ENCODE assay signal across 1 cellular context in genomic region chr3:5019411-5020261, GRCh38.
TF ChIP-seq lines count a peak whose summit lies in the region.

No MANE protein-coding gene starts in this region.

TF ChIP-seq in K562, 482 proteins besides CTCF, POLR2A, EP300 and RAD21 (continued from another document and continues in another):
- TF ChIP-seq ZNF639 (CRISPR knock-in tag; conservative IDR thresholded peaks at IDR 0.05 in 1 of 2, IDR thresholded peaks at IDR 0.05 in 1 of 2) (peak in 1 of 2 experiments; percentile 27; a peak in 1 of 4 replicates), TSC22D4 (tag; IDR thresholded peaks at IDR 0.05) (no peak), ZNF512 (tag; IDR thresholded peaks at IDR 0.05) (no peak), ZNF740 (CRISPR knock-in tag; IDR thresholded peaks at IDR 0.05) (no peak; the same call in 1 of the 2 replicates), ZNF740 (tag; IDR thresholded peaks at IDR 0.05) (no peak), CREBBP (IDR thresholded peaks at IDR 0.05; ENCODE audit: low read depth, low read length) (no peak), DMBX1 (CRISPR knock-in tag; IDR thresholded peaks at IDR 0.05; ENCODE audit: borderline replicate concordance) (no peak; the same call in none of the 2 replicates), RFX5 (IDR thresholded peaks at IDR 0.05; ENCODE audit: low read depth, low read length) (no peak), ZBTB1 (CRISPR knock-in tag; IDR thresholded peaks at IDR 0.05; ENCODE audit: borderline replicate concordance, low read depth) (0 out of 2 replicates have a peak, but pooled peaks have one; percentile 31), HMGXB4 (CRISPR knock-in tag; IDR thresholded peaks at IDR 0.05) (0 out of 2 replicates have a peak, but pooled peaks have one; percentile 40), L3MBTL2 (IDR thresholded peaks at IDR 0.05) (peak; percentile 89), USF1 (CRISPR knock-in tag; IDR thresholded peaks at IDR 0.05) (no peak), MCM7 (IDR thresholded peaks at IDR 0.05) (no peak), ZNF511 (CRISPR knock-in tag; IDR thresholded peaks at IDR 0.05) (peak; percentile 56; the same call in 1 of the 2 replicates), CEBPZ (IDR thresholded peaks at IDR 0.05; ENCODE audit: borderline replicate concordance, low read depth, low read length) (no peak), PATZ1 (CRISPR knock-in tag; IDR thresholded peaks at IDR 0.05; ENCODE audit: borderline replicate concordance) (0 out of 2 replicates have a peak, but pooled peaks have one; percentile 7), PRDM10 (IDR thresholded peaks at IDR 0.05; ENCODE audit: partially characterized antibody) (no peak), E2F8 (IDR thresholded peaks at IDR 0.05; ENCODE audit: low read depth, partially characterized antibody) (no peak), NFATC3 (IDR thresholded peaks at IDR 0.05) (0 out of 2 replicates have a peak, but pooled peaks have one; percentile 44), ID3 (CRISPR knock-in tag; IDR thresholded peaks at IDR 0.05) (no peak), ID3 (tag; IDR thresholded peaks at IDR 0.05) (peak; percentile 80; the same call in 1 of the 2 replicates), BDP1 (IDR thresholded peaks at IDR 0.05; ENCODE audit: insufficient read depth, insufficient read length) (no peak), ARNT (IDR thresholded peaks at IDR 0.05) (peak; percentile 88 to 89), BRF1 (IDR thresholded peaks at IDR 0.05; ENCODE audit: borderline replicate concordance, extremely low read depth, insufficient read length) (no peak), CLOCK (CRISPR knock-in tag; IDR thresholded peaks at IDR 0.05; ENCODE audit: borderline replicate concordance) (no peak), SIRT6 (IDR thresholded peaks at IDR 0.05; ENCODE audit: low read depth, low read length) (no peak), TEAD4 (IDR thresholded peaks at IDR 0.05; ENCODE audit: low read length) (peak; percentile 65; the same call in 1 of the 2 replicates), TEAD4 (CRISPR knock-in tag; IDR thresholded peaks at IDR 0.05; ENCODE audit: borderline replicate concordance) (no peak), ZNF124 (CRISPR knock-in tag; IDR thresholded peaks at IDR 0.05) (no peak), RBM34 (IDR thresholded peaks at IDR 0.05; ENCODE audit: borderline replicate concordance, insufficient read depth, low read length) (no peak)
